ENCODE assay signal across 1 cellular context in the genomic region with DNA sequence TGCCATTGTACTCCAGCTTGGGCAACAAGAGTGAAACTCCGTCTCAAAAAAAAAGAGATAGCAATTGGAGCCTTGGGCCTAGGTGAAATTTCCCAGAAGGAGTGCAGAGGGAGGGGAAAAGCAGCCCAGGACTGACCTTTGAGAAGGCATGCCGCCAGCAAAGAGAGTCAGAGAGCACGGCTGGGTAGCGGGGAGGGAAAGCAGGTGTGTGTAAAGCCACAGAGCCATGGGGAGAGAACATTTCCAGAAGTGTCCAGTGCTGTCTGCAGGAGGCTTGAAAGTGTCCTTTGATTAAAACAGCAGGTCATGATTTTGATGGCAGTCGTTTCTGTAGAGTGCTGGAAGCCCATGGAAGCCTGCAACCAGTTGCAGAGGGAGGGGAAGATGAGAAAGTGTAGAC.
TF ChIP-seq lines count a peak whose summit lies in the region.

No MANE protein-coding gene starts in this region.

TF ChIP-seq in HCT116, 20 proteins besides CTCF, POLR2A, EP300 and RAD21:
- TF ChIP-seq REST (IDR thresholded peaks at IDR 0.05; ENCODE audit: low read depth): no peak
- TF ChIP-seq CEBPB (IDR thresholded peaks at IDR 0.05; ENCODE audit: low read depth): no peak
- no peak for TF ChIP-seq YY1 (IDR thresholded peaks at IDR 0.05; ENCODE audit: extremely low read depth, insufficient replicate concordance, low read depth, low read length)
- TF ChIP-seq CBX3 (IDR thresholded peaks at IDR 0.05; ENCODE audit: low read depth): no peak
- TF ChIP-seq ATF3 (IDR thresholded peaks at IDR 0.05): no peak
- TF ChIP-seq TCF7L2 (IDR thresholded peaks at IDR 0.05; ENCODE audit: borderline replicate concordance, extremely low read depth, insufficient read depth, insufficient read length): no peak
- no peak for TF ChIP-seq ZNF274 (IDR thresholded peaks at IDR 0.05; ENCODE audit: low read depth, low read length)
- no peak for TF ChIP-seq SP1 (IDR thresholded peaks at IDR 0.05; ENCODE audit: low read depth)
- no peak for TF ChIP-seq FOSL1 (IDR thresholded peaks at IDR 0.05; ENCODE audit: low read depth)
- TF ChIP-seq SRF (IDR thresholded peaks at IDR 0.05; ENCODE audit: low read depth): no peak
